18 cellular contexts compared by ENCODE assay signal in the genomic region with DNA sequence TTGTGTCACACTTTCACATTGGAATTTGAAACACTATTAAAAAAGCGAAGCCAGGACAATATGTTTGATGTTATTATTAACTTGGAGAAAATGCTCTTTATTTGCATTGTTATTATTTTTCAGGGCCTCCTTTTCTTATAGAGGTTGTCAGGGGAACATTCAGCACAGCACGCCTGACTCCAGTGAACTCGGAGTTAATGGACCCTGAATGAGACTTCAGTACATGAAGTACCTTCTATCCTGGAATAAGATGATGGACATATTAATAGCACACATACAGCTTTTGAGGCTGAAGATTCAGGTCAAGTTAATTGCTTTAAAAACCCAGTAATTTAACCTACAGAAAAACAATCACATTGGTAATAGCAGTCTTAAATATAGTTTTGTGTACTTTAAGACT.
DNase-seq lines count a peak whose midpoint lies in the region; ATAC-seq and FAIRE-seq lines count a peak whose summit lies in the region.
"Had no signal": no experiment of that assay in that cellular context is flagged by ENCODE, and none has a peak within 500 bp of the region (broad histone marks: within the 10 kb centered on the region; RNA-seq: fewer than 3 reads in every experiment).

No MANE protein-coding gene starts in this region.

- no peak overlapping the region for H3K27ac Mint-ChIP-seq in T-helper 17 cell
- H3K27ac Mint-ChIP-seq: B cell; CD4-positive, CD25-positive, alpha-beta regulatory T cell; CD8-positive, alpha-beta T cell had no signal

- peak; percentile 5 for FAIRE-seq in RCC 7860 (lab: Jason Lieb, UNC)
- FAIRE-seq: A204.1 had no signal

- no peaks in the 10 kb centered on the region for H3K36me3 Mint-ChIP-seq in T-helper 17 cell (ENCODE audit: low read depth)
- H3K36me3 Mint-ChIP-seq: CD4-positive, CD25-positive, alpha-beta regulatory T cell; CD8-positive, alpha-beta T cell had no signal

- no peak for ATAC-seq in T-helper 17 cell
- ATAC-seq: CD8-positive, alpha-beta T cell had no signal

- H3K27me3 Mint-ChIP-seq in T-helper 17 cell, result no peaks in the 10 kb centered on the region
- H3K27me3 Mint-ChIP-seq: B cell; CD4-positive, CD25-positive, alpha-beta regulatory T cell had no signal

- no peaks in the 10 kb centered on the region for H3K9me3 ChIP-seq in T-helper 17 cell (ENCODE audit: control insufficient read depth, low read length, poor library complexity, severe bottlenecking)
- H3K9me3 ChIP-seq: BLaER1, Caco-2 had no signal

- DNase-seq in NCI-H1417 (lab: John Stamatoyannopoulos, UW) (peak in 2 of 3 experiments; percentile 35 to 55), NCI-H1417 treated with DMSO at 0.1 percent for 48 hours (lab: John Stamatoyannopoulos, UW) (no peak), NCI-H2227 (lab: John Stamatoyannopoulos, UW; ENCODE audit: unreplicated experiment) (peak; percentile 22), RCC 7860 (ENCODE audit: low spot score) (no peak), renal cortical epithelial cell (ENCODE audit: low read depth) (peak; percentile 61), T-helper 17 cell (no peak), H4 (ENCODE audit: low spot score) (no peak), T1000 (lab: John Stamatoyannopoulos, UW) (no peak)
- DNase-seq: Caco-2; CD4-positive, CD25-positive, alpha-beta regulatory T cell; CD8-positive, alpha-beta T cell; DMS153; GOT3; H7; HCEC 1CT had no signal

- H3K4me1 Mint-ChIP-seq in T-helper 17 cell, result no peaks in the 10 kb centered on the region
- H3K4me1 Mint-ChIP-seq: B cell; CD4-positive, CD25-positive, alpha-beta regulatory T cell had no signal

- H3K4me3 Mint-ChIP-seq in T-helper 17 cell, result no peak overlapping the region
- H3K4me3 Mint-ChIP-seq: B cell; CD4-positive, CD25-positive, alpha-beta regulatory T cell; CD8-positive, alpha-beta T cell had no signal

Comparison
In these comparisons a context has a peak if more than half of its experiments do, and no peak if none do; other contexts are left out.
1. DNase-seq: peak in NCI-H1417 (2 of 3), NCI-H2227 (single experiment) and renal cortical epithelial cell (single experiment); none in NCI-H1417 treated with DMSO at 0.1 percent for 48 hours (single experiment), RCC 7860 (single experiment), T-helper 17 cell (0 of 3), H4 (single experiment) and T1000 (single experiment).